Comparison of ENCODE assay signal across 1 cellular context in the genomic region with DNA sequence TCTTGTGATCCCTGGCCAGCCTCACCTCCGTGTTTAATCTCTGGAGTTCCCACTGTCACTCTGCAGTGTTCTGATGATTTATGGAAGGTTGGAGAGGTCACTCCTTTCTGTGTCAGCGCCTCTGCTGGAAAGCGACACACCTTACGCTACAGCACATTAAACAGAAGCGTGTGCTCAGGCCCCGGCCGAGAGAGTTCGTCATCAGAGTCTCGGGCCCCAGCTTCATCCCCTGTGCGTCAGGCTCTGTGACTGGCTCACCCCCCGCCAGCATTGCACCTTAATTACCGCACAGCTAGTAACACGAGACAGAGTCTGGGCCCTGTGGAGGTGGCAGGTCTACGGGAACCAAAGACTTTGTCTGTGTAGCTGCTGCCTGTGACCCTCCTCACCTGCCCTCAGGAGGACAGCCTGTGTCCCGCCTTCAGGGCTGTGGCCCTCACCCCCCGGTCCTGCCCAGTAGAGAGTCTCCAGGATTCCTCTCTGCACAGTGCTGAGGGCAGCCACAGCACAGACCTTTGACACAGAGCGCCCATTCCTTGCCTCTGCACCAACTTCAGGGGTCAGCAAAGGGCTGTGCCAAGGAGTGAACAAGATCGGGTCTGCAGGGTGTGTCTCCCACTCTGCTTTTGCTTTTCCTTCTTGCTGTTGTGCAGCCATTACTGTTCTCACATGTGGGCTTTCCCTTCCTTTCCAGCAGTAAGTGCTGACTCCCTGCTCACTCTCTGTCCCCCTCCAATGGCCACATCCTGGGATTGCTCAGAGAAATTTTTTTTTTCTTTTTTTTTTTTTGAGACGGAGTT.
TF ChIP-seq lines count a peak whose summit lies in the region.

No MANE protein-coding gene starts in this region.

TF ChIP-seq in SK-N-SH, 30 proteins besides CTCF, POLR2A, EP300 and RAD21 (continued from another document):
- TF ChIP-seq, protein P1, sequence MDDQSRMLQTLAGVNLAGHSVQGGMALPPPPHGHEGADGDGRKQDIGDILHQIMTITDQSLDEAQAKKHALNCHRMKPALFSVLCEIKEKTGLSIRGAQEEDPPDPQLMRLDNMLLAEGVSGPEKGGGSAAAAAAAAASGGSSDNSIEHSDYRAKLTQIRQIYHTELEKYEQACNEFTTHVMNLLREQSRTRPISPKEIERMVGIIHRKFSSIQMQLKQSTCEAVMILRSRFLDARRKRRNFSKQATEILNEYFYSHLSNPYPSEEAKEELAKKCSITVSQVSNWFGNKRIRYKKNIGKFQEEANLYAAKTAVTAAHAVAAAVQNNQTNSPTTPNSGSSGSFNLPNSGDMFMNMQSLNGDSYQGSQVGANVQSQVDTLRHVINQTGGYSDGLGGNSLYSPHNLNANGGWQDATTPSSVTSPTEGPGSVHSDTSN (IDR thresholded peaks at IDR 0.05), result no peak
- TF ChIP-seq MXI1 (IDR thresholded peaks at IDR 0.05; ENCODE audit: low read depth, low read length) (peak; percentile 50; the same call in 1 of the 2 replicates), SIN3A (IDR thresholded peaks at IDR 0.05; ENCODE audit: borderline replicate concordance, low read depth, low read length) (no peak), RFX5 (IDR thresholded peaks at IDR 0.05; ENCODE audit: low read length) (no peak), RXRA (IDR thresholded peaks at IDR 0.05; ENCODE audit: borderline replicate concordance, low read depth) (no peak), POLR2AphosphoS5 (IDR thresholded peaks at IDR 0.05; ENCODE audit: low read depth, low read length) (no peak), RCOR1 (IDR thresholded peaks at IDR 0.05; ENCODE audit: low read length) (no peak), TCF12 (IDR thresholded peaks at IDR 0.05) (no peak), GABPA (IDR thresholded peaks at IDR 0.05; ENCODE audit: low read depth) (no peak), TEAD4 (IDR thresholded peaks at IDR 0.05; ENCODE audit: borderline replicate concordance, insufficient read depth) (no peak), GATA2 (CRISPR knock-in tag; IDR thresholded peaks at IDR 0.05) (0 out of 2 replicates have a peak, but pooled peaks have one; percentile 10), SMC3 (IDR thresholded peaks at IDR 0.05; ENCODE audit: low read depth, low read length) (peak; percentile 79), YY1 (IDR thresholded peaks at IDR 0.05; ENCODE audit: low read depth) (peak; percentile 46; the same call in 1 of the 2 replicates), JUND (IDR thresholded peaks at IDR 0.05) (no peak)
- TF ChIP-seq, protein P2, sequence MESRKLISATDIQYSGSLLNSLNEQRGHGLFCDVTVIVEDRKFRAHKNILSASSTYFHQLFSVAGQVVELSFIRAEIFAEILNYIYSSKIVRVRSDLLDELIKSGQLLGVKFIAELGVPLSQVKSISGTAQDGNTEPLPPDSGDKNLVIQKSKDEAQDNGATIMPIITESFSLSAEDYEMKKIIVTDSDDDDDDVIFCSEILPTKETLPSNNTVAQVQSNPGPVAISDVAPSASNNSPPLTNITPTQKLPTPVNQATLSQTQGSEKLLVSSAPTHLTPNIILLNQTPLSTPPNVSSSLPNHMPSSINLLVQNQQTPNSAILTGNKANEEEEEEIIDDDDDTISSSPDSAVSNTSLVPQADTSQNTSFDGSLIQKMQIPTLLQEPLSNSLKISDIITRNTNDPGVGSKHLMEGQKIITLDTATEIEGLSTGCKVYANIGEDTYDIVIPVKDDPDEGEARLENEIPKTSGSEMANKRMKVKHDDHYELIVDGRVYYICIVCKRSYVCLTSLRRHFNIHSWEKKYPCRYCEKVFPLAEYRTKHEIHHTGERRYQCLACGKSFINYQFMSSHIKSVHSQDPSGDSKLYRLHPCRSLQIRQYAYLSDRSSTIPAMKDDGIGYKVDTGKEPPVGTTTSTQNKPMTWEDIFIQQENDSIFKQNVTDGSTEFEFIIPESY (IDR thresholded peaks at IDR 0.05; ENCODE audit: borderline replicate concordance, low read depth), result no peak
- TF ChIP-seq, protein P3, sequence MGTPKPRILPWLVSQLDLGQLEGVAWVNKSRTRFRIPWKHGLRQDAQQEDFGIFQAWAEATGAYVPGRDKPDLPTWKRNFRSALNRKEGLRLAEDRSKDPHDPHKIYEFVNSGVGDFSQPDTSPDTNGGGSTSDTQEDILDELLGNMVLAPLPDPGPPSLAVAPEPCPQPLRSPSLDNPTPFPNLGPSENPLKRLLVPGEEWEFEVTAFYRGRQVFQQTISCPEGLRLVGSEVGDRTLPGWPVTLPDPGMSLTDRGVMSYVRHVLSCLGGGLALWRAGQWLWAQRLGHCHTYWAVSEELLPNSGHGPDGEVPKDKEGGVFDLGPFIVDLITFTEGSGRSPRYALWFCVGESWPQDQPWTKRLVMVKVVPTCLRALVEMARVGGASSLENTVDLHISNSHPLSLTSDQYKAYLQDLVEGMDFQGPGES (IDR thresholded peaks at IDR 0.05; ENCODE audit: low read depth, low read length), result no peak
- TF ChIP-seq, protein P4, sequence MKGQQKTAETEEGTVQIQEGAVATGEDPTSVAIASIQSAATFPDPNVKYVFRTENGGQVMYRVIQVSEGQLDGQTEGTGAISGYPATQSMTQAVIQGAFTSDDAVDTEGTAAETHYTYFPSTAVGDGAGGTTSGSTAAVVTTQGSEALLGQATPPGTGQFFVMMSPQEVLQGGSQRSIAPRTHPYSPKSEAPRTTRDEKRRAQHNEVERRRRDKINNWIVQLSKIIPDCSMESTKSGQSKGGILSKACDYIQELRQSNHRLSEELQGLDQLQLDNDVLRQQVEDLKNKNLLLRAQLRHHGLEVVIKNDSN (IDR thresholded peaks at IDR 0.05; ENCODE audit: borderline replicate concordance, low read depth), result no peak
- TF ChIP-seq, protein P5, sequence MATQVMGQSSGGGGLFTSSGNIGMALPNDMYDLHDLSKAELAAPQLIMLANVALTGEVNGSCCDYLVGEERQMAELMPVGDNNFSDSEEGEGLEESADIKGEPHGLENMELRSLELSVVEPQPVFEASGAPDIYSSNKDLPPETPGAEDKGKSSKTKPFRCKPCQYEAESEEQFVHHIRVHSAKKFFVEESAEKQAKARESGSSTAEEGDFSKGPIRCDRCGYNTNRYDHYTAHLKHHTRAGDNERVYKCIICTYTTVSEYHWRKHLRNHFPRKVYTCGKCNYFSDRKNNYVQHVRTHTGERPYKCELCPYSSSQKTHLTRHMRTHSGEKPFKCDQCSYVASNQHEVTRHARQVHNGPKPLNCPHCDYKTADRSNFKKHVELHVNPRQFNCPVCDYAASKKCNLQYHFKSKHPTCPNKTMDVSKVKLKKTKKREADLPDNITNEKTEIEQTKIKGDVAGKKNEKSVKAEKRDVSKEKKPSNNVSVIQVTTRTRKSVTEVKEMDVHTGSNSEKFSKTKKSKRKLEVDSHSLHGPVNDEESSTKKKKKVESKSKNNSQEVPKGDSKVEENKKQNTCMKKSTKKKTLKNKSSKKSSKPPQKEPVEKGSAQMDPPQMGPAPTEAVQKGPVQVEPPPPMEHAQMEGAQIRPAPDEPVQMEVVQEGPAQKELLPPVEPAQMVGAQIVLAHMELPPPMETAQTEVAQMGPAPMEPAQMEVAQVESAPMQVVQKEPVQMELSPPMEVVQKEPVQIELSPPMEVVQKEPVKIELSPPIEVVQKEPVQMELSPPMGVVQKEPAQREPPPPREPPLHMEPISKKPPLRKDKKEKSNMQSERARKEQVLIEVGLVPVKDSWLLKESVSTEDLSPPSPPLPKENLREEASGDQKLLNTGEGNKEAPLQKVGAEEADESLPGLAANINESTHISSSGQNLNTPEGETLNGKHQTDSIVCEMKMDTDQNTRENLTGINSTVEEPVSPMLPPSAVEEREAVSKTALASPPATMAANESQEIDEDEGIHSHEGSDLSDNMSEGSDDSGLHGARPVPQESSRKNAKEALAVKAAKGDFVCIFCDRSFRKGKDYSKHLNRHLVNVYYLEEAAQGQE (IDR thresholded peaks at IDR 0.05; ENCODE audit: low read depth, low read length), result no peak
